In genomic region chr17:12979255-12979654, GRCh38 we compare ENCODE assay signal across 22 cellular contexts.
"Had no signal": no experiment of that assay in that cellular context is flagged by ENCODE, and none has a peak within 500 bp of the region (broad histone marks: within the 10 kb centered on the region; RNA-seq: fewer than 3 reads in every experiment).

No MANE protein-coding gene starts in this region.

- ATAC-seq: left ventricle myocardium superior; lower lobe of right lung; naive thymus-derived CD8-positive, alpha-beta T cell; right cardiac atrium; stimulated activated effector memory CD8-positive, alpha-beta T cell treated with anti-CD3 and anti-CD28 coated beads, Interleukin-12 subunit alpha, Interleukin-12 subunit beta, amount 100 ng/mL, for 72 hours; stimulated activated naive CD8-positive, alpha-beta T cell treated with anti-CD3 and anti-CD28 coated beads, Interleukin-15, amount 100 ng/mL, for 72 hours had no signal

- H3K27ac ChIP-seq: hepatocyte, lower lobe of right lung, ovary, prostate gland, sigmoid colon, spleen, tibial nerve, uterus had no signal

- H3K36me3 Mint-ChIP-seq: naive thymus-derived CD8-positive, alpha-beta T cell had no signal

- H3K9me3 ChIP-seq: lower lobe of right lung, ovary, prostate gland, sigmoid colon, spleen, tibial nerve, uterus had no signal

- H3K4me2 ChIP-seq: hepatocyte had no signal

- H3K4me1 ChIP-seq: lower lobe of right lung, prostate gland, uterus had no signal

- H3K36me3 ChIP-seq: lower lobe of right lung, ovary, prostate gland, sigmoid colon, spleen, tibial nerve, uterus had no signal

- DNase-seq: islet precursor cell; left ventricle myocardium superior; lower lobe of right lung; mammary epithelial cell; mesenchymal stem cell; naive thymus-derived CD8-positive, alpha-beta T cell; ovary; retina; right cardiac atrium; sigmoid colon; small intestine; spleen; stimulated activated CD4-positive, alpha-beta T cell treated with anti-CD3 and anti-CD28 coated beads, Interleukin-4, amount 100 ng/mL, for 24 hours; stimulated activated naive CD4-positive, alpha-beta T cell treated with Interleukin-2 at 50 U/mL for 16 hours; stimulated activated naive CD8-positive, alpha-beta T cell treated with anti-CD3 and anti-CD28 coated beads, Interleukin-15, amount 100 ng/mL, for 72 hours; uterus had no signal

- H3K27me3 ChIP-seq: hepatocyte, ovary, sigmoid colon, uterus had no signal

- H3K4me3 Mint-ChIP-seq: naive thymus-derived CD8-positive, alpha-beta T cell; nephron; stimulated activated effector memory CD8-positive, alpha-beta T cell treated with anti-CD3 and anti-CD28 coated beads, Interleukin-12 subunit alpha, Interleukin-12 subunit beta, amount 100 ng/mL, for 72 hours; stimulated activated naive CD8-positive, alpha-beta T cell treated with anti-CD3 and anti-CD28 coated beads, Interleukin-15, amount 100 ng/mL, for 72 hours; type B pancreatic cell had no signal

- H3K79me2 ChIP-seq: hepatocyte had no signal

- H2AFZ ChIP-seq: hepatocyte had no signal

- H3K9me3 Mint-ChIP-seq: nephron; stimulated activated naive CD8-positive, alpha-beta T cell treated with anti-CD3 and anti-CD28 coated beads, Interleukin-15, amount 100 ng/mL, for 72 hours; type B pancreatic cell had no signal

- H3K27ac Mint-ChIP-seq: nephron; stimulated activated effector memory CD8-positive, alpha-beta T cell treated with anti-CD3 and anti-CD28 coated beads, Interleukin-12 subunit alpha, Interleukin-12 subunit beta, amount 100 ng/mL, for 72 hours; stimulated activated naive CD8-positive, alpha-beta T cell treated with anti-CD3 and anti-CD28 coated beads, Interleukin-15, amount 100 ng/mL, for 72 hours; type B pancreatic cell had no signal

- H3K4me3 ChIP-seq: hepatocyte, lower lobe of right lung, ovary, prostate gland, sigmoid colon, spleen, tibial nerve, uterus had no signal
